Comparison of ENCODE assay signal across 25 cellular contexts in genomic region chr10:8104005-8104404, GRCh38. TPM values are rescaled to one million over a fixed set of nuclear protein-coding genes. Genes with fewer than 3 reads are reported as not detected.
A peak's percentile ranks its signal among the peaks of the same experiment; 100 is the strongest.
DNase-seq lines count a peak whose midpoint lies in the region; ATAC-seq, FAIRE-seq and TF ChIP-seq lines count a peak whose summit lies in the region.
"Had no signal": no experiment of that assay in that cellular context is flagged by ENCODE, and none has a peak within 500 bp of the region (broad histone marks: within the 10 kb centered on the region; RNA-seq: fewer than 3 reads in every experiment).

No MANE protein-coding gene starts in this region.

- no peaks in the 10 kb centered on the region for H3K9me2 ChIP-seq in PC-9 (ENCODE audit: insufficient read depth)
- H3K9me2 ChIP-seq: SK-N-SH had no signal

- intact Hi-C loops in GM12878 (cut with micrococcal nuclease; ENCODE audit: unreplicated experiment), result no loop called here
- intact Hi-C loops in PC-9 (cut with micrococcal nuclease; ENCODE audit: unreplicated experiment), result no loop called here

- H4K20me1 ChIP-seq in GM12878 (ENCODE audit: control insufficient read depth, insufficient read depth) (no peaks in the 10 kb centered on the region), PC-9 (ENCODE audit: insufficient read depth) (no peaks in the 10 kb centered on the region)

- H3K4me3 Mint-ChIP-seq in activated T-cell treated with anti-CD3 and anti-CD28 coated beads, Interleukin-2, amount 50 U/mL, for 4 hours, result no peak overlapping the region
- no peak overlapping the region for H3K4me3 Mint-ChIP-seq in stimulated activated naive B cell treated with anti-CD40 and anti-IgM and Interleukin-4, amounts not matched to agents 10 μg/mL and 1 μg/mL and 100 μg/mL, for 72 hours
- H3K4me3 Mint-ChIP-seq: CD14-positive monocyte, HFFc6 had no signal

- no peaks in the 10 kb centered on the region for H3K9me3 Mint-ChIP-seq in activated T-cell treated with anti-CD3 and anti-CD28 coated beads, Interleukin-2, amount 50 U/mL, for 4 hours
- H3K9me3 Mint-ChIP-seq in stimulated activated naive B cell treated with anti-CD40 and anti-IgM and Interleukin-4, amounts not matched to agents 10 μg/mL and 1 μg/mL and 100 μg/mL, for 72 hours, result peaks cover 0 to 5% of the 10 kb centered on the region in 2 donors
- H3K9me3 Mint-ChIP-seq: HFFc6 had no signal

- H3K9me3 ChIP-seq in GM12878 (replicated peaks; ENCODE audit: control insufficient read depth, insufficient read depth, low read length) (no peaks in the 10 kb centered on the region; the same call in 2 of the 3 replicates), PC-9 (ENCODE audit: insufficient read depth, low read depth) (no peaks in the 10 kb centered on the region)
- H3K9me3 ChIP-seq: BE2C, HAP-1, SK-N-SH had no signal

- no peak for TF ChIP-seq CTCF in GM12878 (IDR thresholded peaks at IDR 0.05 in 2 of 3, conservative IDR thresholded peaks at IDR 0.05 in 1 of 3; ENCODE audit: control insufficient read depth in 2 of 3, extremely low read depth in 1 of 3, insufficient read depth in 1 of 3, low read depth in 3 of 3, low read length in 3 of 3)
- TF ChIP-seq CTCF in PC-9 (conservative IDR thresholded peaks at IDR 0.05), result no peak

- no peaks in the 10 kb centered on the region for H3K4me1 Mint-ChIP-seq in activated T-cell treated with anti-CD3 and anti-CD28 coated beads, Interleukin-2, amount 50 U/mL, for 4 hours (ENCODE audit: low read depth)
- H3K4me1 Mint-ChIP-seq in stimulated activated naive B cell treated with anti-CD40 and anti-IgM and Interleukin-4, amounts not matched to agents 10 μg/mL and 1 μg/mL and 100 μg/mL, for 72 hours, result peaks cover 3 to 6% of the 10 kb centered on the region in 2 donors
- H3K4me1 Mint-ChIP-seq: CD14-positive monocyte had no signal

- no peak for TF ChIP-seq RAD21 in GM12878 (IDR thresholded peaks at IDR 0.05; ENCODE audit: insufficient read depth, low read depth, low read length)

- SMC1A ChIA-PET in GM12878 (lab: Charles Lee; ENCODE audit: uncharacterized antibody, unreplicated experiment), result interaction anchor here (0.6 to 0.7 kb wide), 3 partner anchors 33 to 187 kb away, joined by 3 read pairs; no protein-coding TSS in a partner anchor

- no peak overlapping the region for H3K9ac ChIP-seq in GM12878 (ENCODE audit: control insufficient read depth, insufficient read depth, low read length)
- H3K9ac ChIP-seq: SK-N-SH had no signal

- POLR2A ChIA-PET in GM12878 (lab: Charles Lee) (no interaction called here), PC-9 (lab: Charles Lee; ENCODE audit: unreplicated experiment) (no interaction called here)

- no peaks in the 10 kb centered on the region for H3F3A ChIP-seq in PC-9 (ENCODE audit: insufficient read depth, low read depth)

- H3K4me1 ChIP-seq in GM12878 (ENCODE audit: control insufficient read depth, insufficient read depth, low read length) (peaks cover 12% of the 10 kb centered on the region), PC-9 (replicated peaks; ENCODE audit: insufficient read depth) (no peaks in the 10 kb centered on the region)
- H3K4me1 ChIP-seq: BE2C, HAP-1 had no signal

- no peak for TF ChIP-seq POLR2A in GM12878 (IDR thresholded peaks at IDR 0.05; ENCODE audit: low read depth, low read length)

- no peaks in the 10 kb centered on the region for H3K79me2 ChIP-seq in GM12878 (ENCODE audit: control insufficient read depth, insufficient read depth, low read length)
- no peaks in the 10 kb centered on the region for H3K79me2 ChIP-seq in PC-9 (ENCODE audit: low read depth)

- RAD21 ChIA-PET in GM12878 (lab: Charles Lee; ENCODE audit: unreplicated experiment), result interaction anchor here (3.8 kb wide), 1 partner anchor 44 kb away, joined by 17 read pairs; no protein-coding TSS in a partner anchor

- H3K4me3 ChIP-seq in GM12878 (no peak overlapping the region), PC-9 (no peak overlapping the region)
- H3K4me3 ChIP-seq: HAP-1 had no signal

- H3K27ac ChIP-seq in GM12878 (ENCODE audit: control insufficient read depth, insufficient read depth) (no peak overlapping the region), PC-9 (no peak overlapping the region)

- H3K27ac Mint-ChIP-seq in stimulated activated naive B cell treated with anti-CD40 and anti-IgM and Interleukin-4, amounts not matched to agents 10 μg/mL and 1 μg/mL and 100 μg/mL, for 72 hours, result no peak overlapping the region
- H3K27ac Mint-ChIP-seq: CD14-positive monocyte, HFFc6 had no signal

- no peaks in the 10 kb centered on the region for H3K36me3 Mint-ChIP-seq in activated T-cell treated with anti-CD3 and anti-CD28 coated beads, Interleukin-2, amount 50 U/mL, for 4 hours (ENCODE audit: insufficient read depth)
- H3K36me3 Mint-ChIP-seq in stimulated activated naive B cell treated with anti-CD40 and anti-IgM and Interleukin-4, amounts not matched to agents 10 μg/mL and 1 μg/mL and 100 μg/mL, for 72 hours, result no peaks in the 10 kb centered on the region
- H3K36me3 Mint-ChIP-seq: CD14-positive monocyte had no signal

- FAIRE-seq in GM12878 (lab: Jason Lieb, UNC), result no peak

- DNase-seq in activated T-cell treated with anti-CD3 and anti-CD28 coated beads, Interleukin-2, amount 50 U/mL, for 4 hours, result no peak
- no peak for DNase-seq in activated T-cell treated with anti-CD3 and anti-CD28 coated beads, Interleukin-2, amount 50 U/mL, for 1 hour
- DNase-seq in GM12878 (ENCODE audit: low read depth, low spot score) (no peak), PC-9 (no peak), NCI-H345 treated with DMSO at 0.1 percent for 48 hours (lab: John Stamatoyannopoulos, UW; ENCODE audit: unreplicated experiment) (no peak)
- DNase-seq in stimulated activated naive B cell treated with anti-CD40 and anti-IgM and Interleukin-4, amounts not matched to agents 10 μg/mL and 1 μg/mL and 100 μg/mL, for 72 hours, result no peak
- DNase-seq: 8988T, ACHN, BE2C, DMS153, DND-41, GOT3, HFFc6, Karpas-422, NCI-H1092, NCI-H1417 treated with DMSO at 0.1 percent for 48 hours, NCI-H1694 treated with DMSO at 0.1 percent for 48 hours, NCI-H2081, NCI-H226, NCI-H510A treated with DMSO at 0.1 percent for 48 hours, NCI-H748 treated with DMSO at 0.1 percent for 48 hours, SK-N-SH had no signal

- CTCF ChIA-PET in GM12878 (lab: Yijun Ruan, JAX) (no interaction called here), PC-9 (lab: Charles Lee) (interaction anchor here (0.7 kb wide), 1 partner anchor 35 kb away, joined by 9 read pairs; no protein-coding TSS in a partner anchor)

- H3K4me2 ChIP-seq in GM12878 (ENCODE audit: control insufficient read depth, insufficient read depth) (no peak overlapping the region), PC-9 (no peak overlapping the region)
- H3K4me2 ChIP-seq: SK-N-SH had no signal

- WGBS in GM12878 (ENCODE audit: insufficient coverage, insufficient replicate concordance, low lambda C conversion rate, missing lambda C conversion rate), result 0% methylated on average over 3 of the region's 3 CpGs

- BruUV-seq in GM12878 (replicated peaks; lab: Mats Ljungman, UMichigan), result no TSS peak
- no TSS peak for BruUV-seq in PC-9 (replicated peaks; lab: Mats Ljungman, UMichigan)

- no peak overlapping the region for H2AFZ ChIP-seq in GM12878 (ENCODE audit: control insufficient read depth, low read depth, low read length)
- H2AFZ ChIP-seq in PC-9, result no peak overlapping the region

- H3K36me3 ChIP-seq in GM12878 (ENCODE audit: control insufficient read depth in 2 of 2, insufficient read depth in 2 of 2, low read length in 1 of 2), result no peaks in the 10 kb centered on the region
- H3K36me3 ChIP-seq in PC-9 (ENCODE audit: low read depth), result no peaks in the 10 kb centered on the region
- H3K36me3 ChIP-seq: BE2C, HAP-1 had no signal

- no peak for TF ChIP-seq EP300 in GM12878 (IDR thresholded peaks at IDR 0.05; ENCODE audit: borderline replicate concordance in 1 of 2, control insufficient read depth in 1 of 2, low read depth in 2 of 2, low read length in 2 of 2)

- in situ Hi-C loops in GM12878 (cut with MboI), result no loop called here

- peak; percentile 18 to 63 for ATAC-seq in activated T-cell treated with anti-CD3 and anti-CD28 coated beads, Interleukin-2, amount 50 U/mL, for 4 hours
- ATAC-seq in GM18868 (IDR thresholded peaks at IDR 0.05; ENCODE audit: unreplicated experiment) (peak; percentile 43), GM12878 (peak; percentile 40)
- no peak for ATAC-seq in stimulated activated naive B cell treated with anti-CD40 and anti-IgM and Interleukin-4, amounts not matched to agents 10 μg/mL and 1 μg/mL and 100 μg/mL, for 72 hours (replicated peaks)

- H3K27me3 ChIP-seq in GM12878 (replicated peaks in 1 of 2; ENCODE audit: control insufficient read depth in 2 of 2, insufficient read depth in 2 of 2, low read length in 1 of 2) (no peaks in the 10 kb centered on the region), PC-9 (ENCODE audit: insufficient read depth, low read depth) (no peaks in the 10 kb centered on the region)
- H3K27me3 ChIP-seq: BE2C had no signal

- H3K27me3 Mint-ChIP-seq in activated T-cell treated with anti-CD3 and anti-CD28 coated beads, Interleukin-2, amount 50 U/mL, for 4 hours (ENCODE audit: low read depth), result no peaks in the 10 kb centered on the region
- peaks cover 22 to 34% of the 10 kb centered on the region in 2 donors for H3K27me3 Mint-ChIP-seq in stimulated activated naive B cell treated with anti-CD40 and anti-IgM and Interleukin-4, amounts not matched to agents 10 μg/mL and 1 μg/mL and 100 μg/mL, for 72 hours

TF ChIP-seq in GM12878, 131 proteins besides CTCF, POLR2A, EP300 and RAD21 (continues in another document):
- TF ChIP-seq CREM (IDR thresholded peaks at IDR 0.05; ENCODE audit: low read depth) (no peak), TAF1 (IDR thresholded peaks at IDR 0.05; ENCODE audit: borderline replicate concordance, low read depth, low read length) (no peak), STAT1 (conservative IDR thresholded peaks at IDR 0.05) (no peak), PML (IDR thresholded peaks at IDR 0.05; ENCODE audit: low read length) (no peak)

RNA-seq across cellular contexts. Expression of gene GATA3, which starts 49.5 kb away (rescaled TPM):
- 10 to 100 TPM; 28.1 to 71.9 (median 42.1) TPM for total RNA-seq in activated T-cell treated with anti-CD3 and anti-CD28 coated beads, Interleukin-2, amount 50 U/mL, for 4 hours
- 4.2 and 4.7 TPM in 2 replicates for total RNA-seq in GM12878 (2013; cell fraction: nucleolus; rRNA removed)
- 0.05 and 0.40 TPM in 2 replicates for total RNA-seq in GM12878 (2014; rRNA removed)
- 0.14 and 0.18 TPM in 2 replicates for total RNA-seq in GM12878 (2014; rRNA removed; fragmentation: Illumina TruSeq; extraction: Trizol)
- total RNA-seq in GM12878 (2021), result 0.64 and 0.80 TPM in 2 replicates
- 0.39 TPM for polyA plus RNA-seq in GM12878 (2011; ENCODE audit: low read depth)
- 0.33 and 0.52 TPM in 2 replicates for polyA plus RNA-seq in GM12878 (2011; rRNA removed)
- polyA plus RNA-seq in GM12878 (2011; cell fraction: cytosol; rRNA removed), result 0.20 and 0.33 TPM in 2 replicates
- 1.3 TPM in 2 replicates for polyA plus RNA-seq in GM12878 (2011; cell fraction: nucleus; rRNA removed)
- polyA plus RNA-seq in GM12878 (2012), result 0.77 and 0.96 TPM in 2 replicates
- 0.15 and 0.25 TPM in 2 replicates for polyA plus RNA-seq in GM12878 (2014; fragmentation: Illumina TruSeq; extraction: Trizol)
- under 1 TPM; 0.19 to 0.33 TPM for polyA plus RNA-seq in GM12878 (2014; fragmentation: Nextera tagmentation; extraction: Ambion mirVana)
- 0.08 TPM in 2 replicates for polyA plus RNA-seq in GM12878 (2014; rRNA removed)
- polyA plus RNA-seq in GM12878 (2016; fragmentation: Nextera tagmentation; extraction: Ambion mirVana), result under 1 TPM; 0.25 to 0.67 TPM
- 0.15 and 0.46 TPM in 2 replicates for polyA minus RNA-seq in GM12878 (2011; rRNA and poly(A)+ RNA removed)
- polyA minus RNA-seq in GM12878 (2011; cell fraction: cytosol; rRNA and poly(A)+ RNA removed), result 0.80 TPM in 1 of 2 replicates, not detected in the other
- polyA minus RNA-seq in GM12878 (2011; cell fraction: nucleus; rRNA and poly(A)+ RNA removed), result 0.60 and 1.1 TPM in 2 replicates
- 41.2 and 43.6 TPM in 2 replicates for total RNA-seq in PC-9 (2021)

Comparison
In these comparisons a context has a peak if more than half of its experiments do, and no peak if none do; other contexts are left out.
1. ATAC-seq: peak in activated T-cell treated with anti-CD3 and anti-CD28 coated beads, Interleukin-2, amount 50 U/mL, for 4 hours (2 of 2), GM18868 (single experiment) and GM12878 (single experiment); none in stimulated activated naive B cell treated with anti-CD40 and anti-IgM and Interleukin-4, amounts not matched to agents 10 μg/mL and 1 μg/mL and 100 μg/mL, for 72 hours (0 of 2).